Comparison of ENCODE assay signal across 1 cellular context in genomic region chr5:96601811-96602244, GRCh38.
TF ChIP-seq lines count a peak whose summit lies in the region.

No MANE protein-coding gene starts in this region.

TF ChIP-seq in GM23338, 12 proteins besides CTCF, POLR2A, EP300 and RAD21 (continued from another document):
- TF ChIP-seq ETS1 (IDR thresholded peaks at IDR 0.05): no peak
- TF ChIP-seq JUNB (IDR thresholded peaks at IDR 0.05; ENCODE audit: unreplicated experiment): no peak
- no peak for TF ChIP-seq EZH2phosphoT487 (IDR thresholded peaks at IDR 0.05; ENCODE audit: unreplicated experiment)
- no peak for TF ChIP-seq CREB1 (CRISPR knock-in tag; IDR thresholded peaks at IDR 0.05; ENCODE audit: low read depth)
- no peak for TF ChIP-seq POLR2AphosphoS5 (IDR thresholded peaks at IDR 0.05; ENCODE audit: low read depth)
- TF ChIP-seq STAT1 (IDR thresholded peaks at IDR 0.05; ENCODE audit: unreplicated experiment): no peak
- TF ChIP-seq REST (IDR thresholded peaks at IDR 0.05; ENCODE audit: unreplicated experiment): no peak
